In genomic region chr6:33711140-33712129, GRCh38 we compare ENCODE assay signal across 8 cellular contexts. TPM values are rescaled to one million over a fixed set of nuclear protein-coding genes. Genes with fewer than 3 reads are reported as not detected.
DNase-seq lines count a peak whose midpoint lies in the region; ATAC-seq, FAIRE-seq and TF ChIP-seq lines count a peak whose summit lies in the region.

UQCC2 (minus strand) TSS chr6:33711700; CDS start chr6:33711686, 14 bp downstream.

- peak; percentile 61 for TF ChIP-seq CTCF in progenitor cell of endocrine pancreas (IDR thresholded peaks at IDR 0.05; ENCODE audit: unreplicated experiment)

- no peaks in the 10 kb centered on the region for H3K27me3 Mint-ChIP-seq in progenitor cell of endocrine pancreas

- H3K9me3 Mint-ChIP-seq in progenitor cell of endocrine pancreas (ENCODE audit: low read depth), result no peaks in the 10 kb centered on the region

- peak within 1 kb of the TSS; percentile 98 for H3K4me3 Mint-ChIP-seq in progenitor cell of endocrine pancreas (ENCODE audit: low read depth)

- H3K27ac Mint-ChIP-seq in progenitor cell of endocrine pancreas, result peak within 1 kb of the TSS; percentile 99

- H3K36me3 Mint-ChIP-seq in progenitor cell of endocrine pancreas (ENCODE audit: insufficient read depth), result peaks cover 9% of the 10 kb centered on the region

- peaks cover 25% of the 10 kb centered on the region for H3K4me1 Mint-ChIP-seq in progenitor cell of endocrine pancreas (ENCODE audit: low read depth)

- peak; percentile 90 for DNase-seq in GM12891 (ENCODE audit: insufficient read length, low spot score)
- DNase-seq in NCI-H146 treated with DMSO at 0.1 percent for 48 hours (lab: John Stamatoyannopoulos, UW; ENCODE audit: unreplicated experiment), result peak; percentile 91
- peak; percentile 88 for DNase-seq in amniotic epithelial cell (ENCODE audit: low read depth)
- DNase-seq in left cardiac atrium, result peak; percentile 99
- peak; percentile 96 for DNase-seq in progenitor cell of endocrine pancreas (ENCODE audit: low spot score, unreplicated experiment)
- peak; percentile 96 for DNase-seq in ureter (ENCODE audit: low spot score)

- ATAC-seq in HG02870 (IDR thresholded peaks at IDR 0.05; ENCODE audit: unreplicated experiment) (peak; percentile 81), left cardiac atrium (peak; percentile 97 to 99)

- peak; percentile 95 for FAIRE-seq in GM12891 (lab: Jason Lieb, UNC)

- peak; percentile 91 for TF ChIP-seq POLR2A in GM12891 (IDR thresholded peaks at IDR 0.05; ENCODE audit: low read depth, low read length)

- intact Hi-C loops in T-helper 1 cell treated with Interleukin-12 subunit alpha and Interleukin-12 subunit beta and Interleukin-4 antibody, amounts not matched to agents 30 ng/mL and 1 ng/mL, for 36 hours (cut with micrococcal nuclease), result loop anchor here (1.0 to 5.0 kb wide), 11 partner anchors 11 to 440 kb away; partner anchors contain the start of genes CUTA, ITPR3, KIFC1 and LEMD2
- intact Hi-C loops in left cardiac atrium (cut with DNase I), result loop anchor here in 1 of 2 donors (2.0 kb wide), 1 partner anchor 51 kb away; no protein-coding TSS in a partner anchor

TF ChIP-seq in GM12891, 5 proteins besides CTCF, POLR2A, EP300 and RAD21:
- TF ChIP-seq PAX5 (IDR thresholded peaks at IDR 0.05; ENCODE audit: insufficient read depth, low read length, severe bottlenecking) (no peak), SPI1 (IDR thresholded peaks at IDR 0.05; ENCODE audit: low read depth, low read length) (no peak), POLR2AphosphoS5 (IDR thresholded peaks at IDR 0.05; ENCODE audit: low read depth, low read length) (peak; percentile 84), POU2F2 (IDR thresholded peaks at IDR 0.05; ENCODE audit: low read depth, low read length) (peak; percentile 96), TAF1 (IDR thresholded peaks at IDR 0.05; ENCODE audit: low read depth, low read length) (peak; percentile 94)

RNA-seq across cellular contexts. Expression of gene UQCC2, which starts in this region (rescaled TPM):
- polyA plus RNA-seq in GM12891 (2012; ENCODE audit: low read depth, missing spikeins), result 100 TPM
- 77.7 and 79.6 TPM in 2 replicates for total RNA-seq in T-helper 1 cell treated with Interleukin-12 subunit alpha and Interleukin-12 subunit beta and Interleukin-4 antibody, amounts not matched to agents 30 ng/mL and 1 ng/mL, for 36 hours
- 100 to 1,000 TPM; 183 to 203 TPM for total RNA-seq in left cardiac atrium
- total RNA-seq in progenitor cell of endocrine pancreas, result 97.2 and 99.4 TPM in 2 replicates
- 74.2 TPM for total RNA-seq in ureter

Comparison
In these comparisons a context has a peak if more than half of its experiments do, and no peak if none do; other contexts are left out.
1. Peak in every context shown above with its lines: DNase-seq and ATAC-seq.